Comparison of ENCODE assay signal across 30 cellular contexts in the genomic region with DNA sequence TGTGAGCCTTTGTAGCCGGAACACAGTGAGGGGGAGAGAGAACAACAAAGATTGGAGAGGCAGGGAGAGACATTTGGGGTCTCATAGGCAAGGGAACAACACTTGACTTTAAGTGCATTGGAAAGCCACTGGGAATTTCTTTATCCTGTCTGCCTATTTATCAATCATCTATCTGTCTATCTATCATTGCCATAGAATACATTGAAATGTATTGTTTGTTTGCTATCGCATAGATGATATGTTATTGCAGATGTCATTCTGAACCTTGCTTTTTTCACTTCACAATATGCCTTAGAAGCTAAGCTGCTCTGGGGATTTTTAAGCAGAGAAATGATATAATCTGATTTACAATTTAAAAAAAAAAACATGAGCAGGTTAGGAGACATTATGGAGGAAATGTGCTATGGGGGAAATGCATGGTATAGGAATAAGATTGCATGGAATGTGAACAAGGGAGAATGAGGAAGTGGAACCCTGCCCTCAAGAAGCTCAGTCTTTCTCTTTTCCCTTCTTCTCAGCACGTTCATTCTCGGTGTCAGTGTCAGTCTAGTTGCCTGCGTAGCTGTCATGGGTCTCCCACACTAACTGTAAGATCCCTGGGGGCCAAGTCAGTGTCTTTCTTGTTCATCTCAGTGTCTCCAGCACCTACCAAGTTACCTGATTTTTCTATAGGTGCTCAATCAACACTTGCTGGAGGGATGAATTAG.
"Had no signal": no experiment of that assay in that cellular context is flagged by ENCODE, and none has a peak within 500 bp of the region (broad histone marks: within the 10 kb centered on the region; RNA-seq: fewer than 3 reads in every experiment).

No MANE protein-coding gene starts in this region.

- ATAC-seq: activated CD8-positive, alpha-beta T cell treated with anti-CD3 and anti-CD28 coated beads, Interleukin-2, amount 10 ng/mL, durations not matched to agents 7 days and 5 days; activated naive CD4-positive, alpha-beta T cell treated with anti-CD3 and anti-CD28 coated beads, Interleukin-2, amount 50 U/mL, for 72 hours; activated naive CD8-positive, alpha-beta T cell treated with anti-CD3 and anti-CD28 coated beads, Interleukin-2, amount 50 U/mL, for 24 hours; body of pancreas; SK-N-SH treated with all-trans-retinoic acid at 6 μM for 48 hours; WTC11 had no signal

- H3K4me3 ChIP-seq: ascending aorta, body of pancreas, SJSA1 had no signal

- H3K9me3 Mint-ChIP-seq: activated naive CD4-positive, alpha-beta T cell treated with anti-CD3 and anti-CD28 coated beads, Interleukin-2, amount 50 U/mL, for 72 hours; activated naive CD8-positive, alpha-beta T cell treated with anti-CD3 and anti-CD28 coated beads, Interleukin-2, amount 50 U/mL, for 24 hours; T-helper 1 cell treated with Interleukin-12 subunit alpha and Interleukin-12 subunit beta and Interleukin-4 antibody, amounts not matched to agents 30 μg/mL and 1 μg/mL, for 36 hours; WTC11 had no signal

- H3K9me3 ChIP-seq: ascending aorta, body of pancreas, SJSA1 had no signal

- FAIRE-seq: RCC 7860 had no signal

- H3K27ac Mint-ChIP-seq: activated CD8-positive, alpha-beta T cell treated with anti-CD3 and anti-CD28 coated beads, Interleukin-2, amount 10 ng/mL, durations not matched to agents 7 days and 5 days; activated naive CD4-positive, alpha-beta T cell treated with anti-CD3 and anti-CD28 coated beads, Interleukin-2, amount 50 U/mL, for 72 hours; activated naive CD8-positive, alpha-beta T cell treated with anti-CD3 and anti-CD28 coated beads, Interleukin-2, amount 50 U/mL, for 24 hours; T-helper 1 cell treated with Interleukin-12 subunit alpha and Interleukin-12 subunit beta and Interleukin-4 antibody, amounts not matched to agents 30 μg/mL and 1 μg/mL, for 36 hours; WTC11 had no signal

- H3K4me1 Mint-ChIP-seq: activated naive CD8-positive, alpha-beta T cell treated with anti-CD3 and anti-CD28 coated beads, Interleukin-2, amount 50 U/mL, for 24 hours; WTC11 had no signal

- H3K4me1 ChIP-seq: ascending aorta, body of pancreas, SJSA1 had no signal

- H3K4me3 Mint-ChIP-seq: activated CD8-positive, alpha-beta T cell treated with anti-CD3 and anti-CD28 coated beads, Interleukin-2, amount 10 ng/mL, durations not matched to agents 7 days and 5 days; activated naive CD8-positive, alpha-beta T cell treated with anti-CD3 and anti-CD28 coated beads, Interleukin-2, amount 50 U/mL, for 24 hours; T-helper 1 cell treated with Interleukin-12 subunit alpha and Interleukin-12 subunit beta and Interleukin-4 antibody, amounts not matched to agents 30 μg/mL and 1 μg/mL, for 36 hours; WTC11 had no signal

- H3K27me3 ChIP-seq: ascending aorta, body of pancreas, SJSA1 had no signal

- H3K36me3 ChIP-seq: ascending aorta, SJSA1 had no signal

- DNase-seq: activated CD4-positive, alpha-beta T cell treated with anti-CD3 and anti-CD28 coated beads for 48 hours; activated CD4-positive, alpha-beta T cell treated with anti-CD3 and anti-CD28 coated beads, Interleukin-2, amount 50 U/mL, for 4 hours; activated CD4-positive, CD25-positive, alpha-beta regulatory T cell treated with anti-CD3 and anti-CD28 coated beads, Interleukin-2, amount 50 U/mL, for 72 hours; activated CD8-positive, alpha-beta memory T cell treated with anti-CD3 and anti-CD28 coated beads, Interleukin-2, amount 50 U/mL, for 48 hours; activated CD8-positive, alpha-beta T cell treated with anti-CD3 and anti-CD28 coated beads, Interleukin-2, amount 10 ng/mL, durations not matched to agents 7 days and 5 days; activated effector memory CD4-positive, alpha-beta T cell treated with Interleukin-2 at 50 U/mL for 16 hours; activated naive CD4-positive, alpha-beta T cell; activated naive CD8-positive, alpha-beta T cell treated with anti-CD3 and anti-CD28 coated beads, Interleukin-2, amount 50 U/mL, for 24 hours; activated T-cell treated with anti-CD3 and anti-CD28 coated beads, Interleukin-2, amount 50 U/mL, for 1 hour; amniotic stem cell; body of pancreas; central memory CD4-positive, alpha-beta T cell; Karpas-422; MM.1S; NCI-H1092 treated with DMSO at 0.1 percent for 48 hours; NCI-H1417 treated with DMSO at 0.1 percent for 48 hours; NCI-H1694; NCI-H2029; NCI-H2107; NCI-H2171 treated with DMSO at 0.1 percent for 48 hours; NCI-H226; NCI-H526; SHP77 had no signal

- H3K27ac ChIP-seq: ascending aorta, body of pancreas, SJSA1 had no signal

- H3K36me3 Mint-ChIP-seq: activated naive CD4-positive, alpha-beta T cell treated with anti-CD3 and anti-CD28 coated beads, Interleukin-2, amount 50 U/mL, for 72 hours; WTC11 had no signal
